In the genomic region with DNA sequence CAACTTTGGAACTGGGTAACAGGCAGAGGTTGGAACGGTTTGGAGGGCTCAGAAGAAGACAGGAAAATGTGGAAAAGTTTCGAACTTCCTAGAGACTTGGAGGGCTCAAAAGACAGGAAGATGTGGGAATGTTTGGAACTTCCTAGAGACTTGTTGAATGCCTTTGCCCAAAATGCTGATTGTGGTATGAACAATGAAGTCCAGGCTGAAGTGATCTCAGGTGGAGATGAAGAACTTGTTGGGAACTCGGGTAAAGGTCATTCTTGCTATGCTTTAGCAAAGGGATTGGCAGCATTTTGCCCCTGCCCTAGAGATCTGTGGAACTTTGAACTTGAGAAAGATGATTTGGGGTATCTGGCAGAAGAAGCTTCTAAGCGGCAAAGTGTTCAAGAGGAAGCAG, we compare ENCODE assay signal across 11 cellular contexts. TPM values are rescaled to one million over a fixed set of nuclear protein-coding genes. Genes with fewer than 3 reads are reported as not detected.
"Had no signal": no experiment of that assay in that cellular context is flagged by ENCODE, and none has a peak within 500 bp of the region (broad histone marks: within the 10 kb centered on the region; RNA-seq: fewer than 3 reads in every experiment).

No MANE protein-coding gene starts in this region.

RNA-seq across cellular contexts. Expression of a gene that starts 37.5 kb away (rescaled TPM):
- total RNA-seq: epithelial cell of proximal tubule had no signal
- polyA plus RNA-seq: adrenal gland, aorta had no signal

RNA-seq across cellular contexts. Expression of a gene that starts 42.7 kb away (rescaled TPM):
- total RNA-seq: activated CD4-positive, alpha-beta memory T cell treated with anti-CD3 and anti-CD28 coated beads for 36 hours; activated CD4-positive, alpha-beta T cell treated with anti-CD3 and anti-CD28 coated beads for 36 hours; activated CD4-positive, alpha-beta T cell treated with anti-CD3 and anti-CD28 coated beads, Interleukin-2, amount 10 ng/mL, durations not matched to agents 24 days and 14 days; activated CD8-positive, alpha-beta memory T cell treated with anti-CD3 and anti-CD28 coated beads for 36 hours; activated naive CD4-positive, alpha-beta T cell treated with anti-CD3 and anti-CD28 coated beads for 36 hours; activated T-helper 1 cell treated with anti-CD3 and anti-CD28 coated beads, Interleukin-12 subunit alpha, Interleukin-12 subunit beta, Interleukin-2, Interleukin-4 antibody, amounts not matched to agents 30 ng/mL and 10 ng/mL and 1 ng/mL, durations not matched to agents 14 hours and 24 hours and 36 hours; activated T-helper 2 cell treated with anti-CD3 and anti-CD28 coated beads, Interferon-gamma antibody, Interleukin-2, Interleukin-4, amounts not matched to agents 10 μg/mL and 5 μg/mL and 100 μg/mL, durations not matched to agents 14 hours and 24 hours and 36 hours; T-helper 1 cell treated with Interleukin-12 subunit alpha and Interleukin-12 subunit beta and Interleukin-4 antibody, amounts not matched to agents 30 ng/mL and 1 ng/mL, for 36 hours had no signal
